In the genomic region with DNA sequence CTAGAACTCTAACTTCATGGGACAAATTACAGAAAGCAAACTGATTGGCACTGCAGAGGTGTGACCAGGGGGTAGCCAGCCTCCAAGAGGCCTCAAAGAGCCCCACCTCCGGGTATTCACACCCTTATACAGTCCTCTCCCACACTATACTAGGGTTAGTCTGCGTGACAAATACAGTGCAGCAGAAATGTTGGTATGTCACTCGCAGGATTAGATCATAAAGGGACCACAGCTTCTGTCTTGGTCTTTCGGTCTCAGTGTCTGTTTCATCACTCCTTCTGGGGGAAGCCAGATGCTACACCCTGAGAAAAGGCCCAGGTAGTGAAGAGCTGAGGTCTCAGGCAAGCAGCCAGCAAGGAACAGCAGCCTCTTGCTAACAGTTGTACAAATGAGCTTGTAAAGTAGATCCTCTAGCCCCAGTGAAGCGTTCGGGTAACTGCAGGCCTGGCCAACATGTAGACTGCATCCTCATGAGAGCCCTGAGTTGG, we compare ENCODE assay signal across 8 cellular contexts.
A peak's percentile ranks its signal among the peaks of the same experiment; 100 is the strongest.
DNase-seq lines count a peak whose midpoint lies in the region; ATAC-seq and TF ChIP-seq lines count a peak whose summit lies in the region.

No MANE protein-coding gene starts in this region.

- WGBS in lower leg skin, 2 donors = 60 to 75% methylated on average over 6 of the region's 6 CpGs

- H3K4me3 ChIP-seq in lower leg skin (ENCODE audit: low read depth, poor library complexity, severe bottlenecking) = no peak overlapping the region

- no peak for TF ChIP-seq CTCF in lower leg skin (IDR thresholded peaks at IDR 0.05)

- ATAC-seq in GM19372 (IDR thresholded peaks at IDR 0.05; ENCODE audit: low read depth, unreplicated experiment) = peak; percentile 79
- ATAC-seq in HG03103 (IDR thresholded peaks at IDR 0.05; ENCODE audit: low read depth, unreplicated experiment) = peak; percentile 89

- TF ChIP-seq POLR2A in lower leg skin (IDR thresholded peaks at IDR 0.05) = no peak

- DNase-seq in DMS79 treated with DMSO at 0.1 percent for 48 hours (lab: John Stamatoyannopoulos, UW) (peak; percentile 45), caudate nucleus (lab: John Stamatoyannopoulos, UW) (no peak), head of caudate nucleus (no peak), GDM1 (lab: John Stamatoyannopoulos, UW) (no peak), COLO829 (ENCODE audit: low spot score) (no peak), lower leg skin (ENCODE audit: low spot score in 2 of 2) (no peak)

- intact Hi-C loops in head of caudate nucleus (cut with DNase I) = no loop called here
- intact Hi-C loops in lower leg skin (cut with DNase I; ENCODE audit: low total_unique reads) = no loop called here

- peak overlapping the region; percentile 52 for H3K27ac ChIP-seq in caudate nucleus (ENCODE audit: low read depth, low read length)
